ENCODE assay signal across 8 cellular contexts in genomic region chr15:40471778-40472130, GRCh38. TPM values are rescaled to one million over a fixed set of nuclear protein-coding genes. Genes with fewer than 3 reads are reported as not detected.
A peak's percentile ranks its signal among the peaks of the same experiment; 100 is the strongest.
DNase-seq lines count a peak whose midpoint lies in the region; ATAC-seq and TF ChIP-seq lines count a peak whose summit lies in the region.

No MANE protein-coding gene starts in this region.

- H4K91ac ChIP-seq in H9 (ENCODE audit: insufficient read length, low read depth, low read length), result no peak overlapping the region

- H3K27me3 Mint-ChIP-seq in Calu3 (ENCODE audit: unreplicated experiment) (peaks cover 13% of the 10 kb centered on the region), H9 (ENCODE audit: low read depth) (peaks cover 6% of the 10 kb centered on the region)

- TF ChIP-seq CTCF in Calu3 (IDR thresholded peaks at IDR 0.05; ENCODE audit: unreplicated experiment) (no peak), H9 (conservative IDR thresholded peaks at IDR 0.05) (no peak)

- H3K27ac ChIP-seq in H9 (ENCODE audit: insufficient read length, low read depth, low read length) (no peak overlapping the region), duodenal mucosa (ENCODE audit: low read depth, low read length) (no peak overlapping the region), mesendoderm (ENCODE audit: low read depth, low read length) (no peak overlapping the region), aorta (ENCODE audit: low read depth in 1 of 2, low read length in 2 of 2) (no peak overlapping the region)

- DNase-seq in Calu3, result peak; percentile 30
- DNase-seq in H9, result peak; percentile 70
- DNase-seq in RPMI7951 (ENCODE audit: low read depth), result peak; percentile 37
- DNase-seq in mesendoderm, result peak; percentile 89
- DNase-seq in aorta, result no peak
- no peak for DNase-seq in NCI-H69 (lab: John Stamatoyannopoulos, UW)
- DNase-seq in NCI-H510A (lab: John Stamatoyannopoulos, UW), result no peak

- H3K9me3 Mint-ChIP-seq in Calu3 (ENCODE audit: low read depth, unreplicated experiment) (no peaks in the 10 kb centered on the region), H9 (no peaks in the 10 kb centered on the region)

- no peak overlapping the region for H2BK12ac ChIP-seq in H9 (ENCODE audit: insufficient read length, low read depth, low read length)

- H3K9me3 ChIP-seq in H9 (ENCODE audit: control insufficient read depth, low read depth, low read length) (no peaks in the 10 kb centered on the region), duodenal mucosa (ENCODE audit: control insufficient read depth in 1 of 2, low read length in 2 of 2) (no peaks in the 10 kb centered on the region), aorta (ENCODE audit: control insufficient read depth, low read length) (no peaks in the 10 kb centered on the region)

- H4K8ac ChIP-seq in H9 (replicated peaks; ENCODE audit: insufficient read length, low read depth, low read length), result no peak overlapping the region
- no peak overlapping the region for H4K8ac ChIP-seq in mesendoderm (ENCODE audit: low read depth, low read length)

- H3K4me2 ChIP-seq in H9 (ENCODE audit: insufficient read depth, insufficient read length, low read length) (peak overlapping the region; percentile 54), mesendoderm (ENCODE audit: low read length) (peak overlapping the region; percentile 84)

- peak overlapping the region; percentile 86 to 89 for H3K4me3 ChIP-seq in duodenal mucosa (ENCODE audit: low read depth in 1 of 2, low read length in 2 of 2)
- H3K4me3 ChIP-seq in mesendoderm (ENCODE audit: low read length), result peak overlapping the region; percentile 56
- H3K4me3 ChIP-seq in aorta (ENCODE audit: low read length in 2 of 2), result peak overlapping the region; percentile 88 to 90

- H3K79me2 ChIP-seq in H9 (ENCODE audit: insufficient read depth, low read length) (no peaks in the 10 kb centered on the region), mesendoderm (ENCODE audit: control insufficient read depth, insufficient read depth, low read length) (no peaks in the 10 kb centered on the region)

- H3K23ac ChIP-seq in H9 (ENCODE audit: insufficient read length, low read depth, low read length), result no peak overlapping the region
- H3K23ac ChIP-seq in mesendoderm (ENCODE audit: low read length), result peak overlapping the region; percentile 99

- no peak overlapping the region for H3K18ac ChIP-seq in H9 (ENCODE audit: insufficient read length, low read depth, low read length)
- no peak overlapping the region for H3K18ac ChIP-seq in mesendoderm (ENCODE audit: low read length)

- H3K4me3 Mint-ChIP-seq in Calu3 (ENCODE audit: low read depth, unreplicated experiment) (peak overlapping the region; percentile 67), H9 (peak overlapping the region; percentile 77 to 83)

- H3K14ac ChIP-seq in H9 (ENCODE audit: insufficient read depth, low read length), result peak overlapping the region; percentile 70; the same call in 1 of the 2 replicates

- H3T11ph ChIP-seq in H9 (ENCODE audit: low read length), result no peak overlapping the region

- no peaks in the 10 kb centered on the region for H3K27me3 ChIP-seq in H9 (ENCODE audit: insufficient read depth, low read length)
- H3K27me3 ChIP-seq in duodenal mucosa (ENCODE audit: control insufficient read depth in 1 of 2, insufficient read depth in 2 of 2, low read length in 2 of 2), result peaks cover 0 to 4% of the 10 kb centered on the region in 2 donors
- H3K27me3 ChIP-seq in mesendoderm (ENCODE audit: insufficient read depth, low read length, poor library complexity), result no peaks in the 10 kb centered on the region
- H3K27me3 ChIP-seq in aorta (ENCODE audit: control insufficient read depth in 1 of 2, insufficient read depth in 2 of 2, low read length in 1 of 2), result no peaks in the 10 kb centered on the region

- WGBS in H9 (ENCODE audit: extremely low coverage, insufficient read length, low lambda C conversion rate), result no CpG with 5 or more reads among the region's 18 CpGs
- WGBS in mesendoderm (ENCODE audit: extremely low coverage, insufficient coverage, low lambda C conversion rate), result no CpG with 5 or more reads among the region's 18 CpGs
- WGBS in aorta, 2 donors, result 3% methylated on average over 18 of the region's 18 CpGs

- H3K4me1 Mint-ChIP-seq in Calu3 (ENCODE audit: low read depth, unreplicated experiment) (no peaks in the 10 kb centered on the region), H9 (peaks cover 31 to 34% of the 10 kb centered on the region in 2 experiments)

- ATAC-seq in aorta (ENCODE audit: low FRiP score), result peak; percentile 24

- H3K9ac ChIP-seq in H9 (ENCODE audit: extremely low read depth, insufficient read length, low read length) (peak overlapping the region; percentile 20), duodenal mucosa (ENCODE audit: low read depth in 1 of 2, low read length in 2 of 2) (peak overlapping the region; percentile 40 to 71), mesendoderm (ENCODE audit: low read length) (peak overlapping the region; percentile 90)

- no peak overlapping the region for H2BK15ac ChIP-seq in H9 (ENCODE audit: low read depth, low read length)
- H2BK15ac ChIP-seq in mesendoderm (replicated peaks; ENCODE audit: low read depth), result no peak overlapping the region

- no peak overlapping the region for H2BK5ac ChIP-seq in H9 (ENCODE audit: insufficient read length, low read length)
- no peak overlapping the region for H2BK5ac ChIP-seq in mesendoderm (ENCODE audit: low read length)

- H4K20me1 ChIP-seq in H9 (ENCODE audit: control insufficient read depth, insufficient read depth, insufficient read length), result peaks cover 4% of the 10 kb centered on the region

- peaks cover 10% of the 10 kb centered on the region for H3K23me2 ChIP-seq in H9 (ENCODE audit: insufficient read length, low read depth, low read length, poor library complexity, severe bottlenecking)

- H3K56ac ChIP-seq in H9 (ENCODE audit: insufficient read length, low read depth, low read length) (no peak overlapping the region), mesendoderm (ENCODE audit: low read length) (peak overlapping the region; percentile 95)

- H3K36me3 Mint-ChIP-seq in Calu3 (ENCODE audit: insufficient read depth, unreplicated experiment), result no peaks in the 10 kb centered on the region
- peaks cover 4 to 11% (median 8%) of the 10 kb centered on the region in 3 experiments; a peak in 6 of 7 replicates for H3K36me3 Mint-ChIP-seq in H9 (ENCODE audit: insufficient read depth in 1 of 3, low read depth in 3 of 3)

- BruUV-seq in Calu3 (replicated peaks; lab: Mats Ljungman, UMichigan), result no TSS peak

- intact Hi-C loops in Calu3 (cut with micrococcal nuclease; ENCODE audit: unreplicated experiment), result no loop called here
- intact Hi-C loops in aorta (cut with DNase I), result no loop called here

- no peaks in the 10 kb centered on the region; the same call in 1 of the 2 replicates for H3K4me1 ChIP-seq in H9 (ENCODE audit: insufficient read depth, low read length)
- H3K4me1 ChIP-seq in duodenal mucosa (ENCODE audit: control insufficient read depth in 1 of 2, insufficient read depth in 2 of 2, low read length in 2 of 2), result peaks cover 13 to 18% of the 10 kb centered on the region in 2 donors
- H3K4me1 ChIP-seq in mesendoderm (ENCODE audit: control insufficient read depth, low read depth, low read length), result peaks cover 4% of the 10 kb centered on the region
- H3K4me1 ChIP-seq in aorta (ENCODE audit: control insufficient read depth in 1 of 2, insufficient read depth in 2 of 2, low read length in 2 of 2), result no peaks in the 10 kb centered on the region

- H3K27ac Mint-ChIP-seq in Calu3 (ENCODE audit: unreplicated experiment) (no peak overlapping the region), H9 (peak overlapping the region in 1 of 3 experiments; percentile 75; a peak in 3 of 7 replicates)

- no peak overlapping the region for H2AFZ ChIP-seq in H9 (ENCODE audit: low read length)

- H3K36me3 ChIP-seq in duodenal mucosa (ENCODE audit: control insufficient read depth in 1 of 2, insufficient read depth in 2 of 2, low read length in 2 of 2), result peaks cover 3 to 5% of the 10 kb centered on the region in 2 donors
- H3K36me3 ChIP-seq in mesendoderm (ENCODE audit: control insufficient read depth, insufficient read depth, low read length), result peaks cover 1% of the 10 kb centered on the region
- H3K36me3 ChIP-seq in aorta (ENCODE audit: control insufficient read depth in 1 of 2, insufficient read depth in 2 of 2, low read length in 1 of 2), result peaks cover 0 to 2% of the 10 kb centered on the region in 2 donors

- H2BK20ac ChIP-seq in H9 (ENCODE audit: low read depth, low read length, poor library complexity, severe bottlenecking), result no peak overlapping the region

- H3K4ac ChIP-seq in H9 (ENCODE audit: low read depth, low read length) (no peak overlapping the region), mesendoderm (ENCODE audit: low read depth, low read length) (peak overlapping the region; percentile 77)

- no peaks in the 10 kb centered on the region for H3K79me1 ChIP-seq in H9 (ENCODE audit: insufficient read depth, low read depth, low read length, poor library complexity, severe bottlenecking)
- peaks cover 2% of the 10 kb centered on the region for H3K79me1 ChIP-seq in mesendoderm (ENCODE audit: low read length)

- CTCF ChIA-PET in Calu3 (lab: Charles Lee), result no interaction called here

- H2AK5ac ChIP-seq in H9 (ENCODE audit: insufficient read length, low read length), result no peak overlapping the region
- no peak overlapping the region for H2AK5ac ChIP-seq in mesendoderm (ENCODE audit: low read length)

- H2BK120ac ChIP-seq in H9 (ENCODE audit: low read depth, low read length, poor library complexity, severe bottlenecking) (no peak overlapping the region), mesendoderm (ENCODE audit: low read depth, low read length) (no peak overlapping the region)

- H4K5ac ChIP-seq in H9 (ENCODE audit: insufficient read length, low read depth, low read length) (no peak overlapping the region), mesendoderm (ENCODE audit: low read length) (no peak overlapping the region)

RNA-seq across cellular contexts. Expression of gene CHST14, which starts 1.0 kb away (rescaled TPM):
- total RNA-seq in Calu3 (2022), result 8.7 and 11.5 TPM in 2 replicates
- 24.4 and 25.7 TPM in 2 replicates for total RNA-seq in H9 (2021)
- 27.1 and 29.3 TPM in 2 replicates for total RNA-seq in RPMI7951 (2014; rRNA removed; shearing (Covaris generic))
- polyA plus RNA-seq in mesendoderm (2013, experiment 1 of 2), result 12.4 TPM
- 12.4 TPM for polyA plus RNA-seq in mesendoderm (2013, experiment 2 of 2)
- total RNA-seq in aorta, result 10 to 100 TPM; 14.0 to 21.4 TPM
- 10 to 100 TPM in 1 of 2 donors, 1 to 10 TPM in 1; 2.8 to 15.6 TPM for polyA plus RNA-seq in aorta

RNA-seq across cellular contexts. Expression of gene BAHD1, which starts 31.0 kb away (rescaled TPM):
- total RNA-seq in Calu3 (2022), result 15.6 and 17.2 TPM in 2 replicates
- 52.9 and 54.1 TPM in 2 replicates for total RNA-seq in H9 (2021)
- 7.6 and 11.5 TPM in 2 replicates for total RNA-seq in RPMI7951 (2014; rRNA removed; shearing (Covaris generic))
- polyA plus RNA-seq in mesendoderm (2013, experiment 1 of 2), result 19.9 TPM
- 20.3 TPM for polyA plus RNA-seq in mesendoderm (2013, experiment 2 of 2)
- total RNA-seq in aorta, result 10 to 100 TPM; 17.5 to 21.2 TPM
- 1 to 10 TPM; 4.8 to 9.4 TPM for polyA plus RNA-seq in aorta

Comparison
In these comparisons a context has a peak if more than half of its experiments do, and no peak if none do; other contexts are left out.
1. DNase-seq: peak in Calu3 (single experiment), H9 (single experiment), RPMI7951 (single experiment) and mesendoderm (single experiment); none in aorta (0 of 2), NCI-H69 (single experiment) and NCI-H510A (single experiment).
2. H3K9ac ChIP-seq: peak in every context shown above with its lines; median percentile 90 in mesendoderm; 56 in duodenal mucosa; 20 in H9.
3. Peak in every context shown above with its lines, with median percentiles within 50 percentile points of each other: H3K4me3 ChIP-seq.